In genomic region chr3:100954990-100955389, GRCh38 we compare ENCODE assay signal across 16 cellular contexts. TPM values are rescaled to one million over a fixed set of nuclear protein-coding genes. Genes with fewer than 3 reads are reported as not detected.
DNase-seq lines count a peak whose midpoint lies in the region; ATAC-seq and TF ChIP-seq lines count a peak whose summit lies in the region.
"Had no signal": no experiment of that assay in that cellular context is flagged by ENCODE, and none has a peak within 500 bp of the region (broad histone marks: within the 10 kb centered on the region; RNA-seq: fewer than 3 reads in every experiment).

No MANE protein-coding gene starts in this region.

- no peaks in the 10 kb centered on the region for H3K27me3 Mint-ChIP-seq in activated CD4-positive, alpha-beta T cell treated with anti-CD3 and anti-CD28 coated beads, Interleukin-2, amount 10 ng/mL, durations not matched to agents 24 days and 14 days
- H3K27me3 Mint-ChIP-seq: naive B cell had no signal

- H3K36me3 Mint-ChIP-seq in activated CD4-positive, alpha-beta T cell treated with anti-CD3 and anti-CD28 coated beads, Interleukin-2, amount 10 ng/mL, durations not matched to agents 24 days and 14 days (ENCODE audit: low read depth) = no peaks in the 10 kb centered on the region

- DNase-seq in HS-5 (ENCODE audit: low read depth) (peak; percentile 86), choroid plexus epithelial cell (ENCODE audit: low read depth) (peak; percentile 94), kidney glomerular epithelial cell (lab: John Stamatoyannopoulos, UW) (peak; percentile 37), thoracic aorta (ENCODE audit: low spot score) (peak; percentile 5), NCI-H345 (lab: John Stamatoyannopoulos, UW) (no peak), DMS153 (lab: John Stamatoyannopoulos, UW) (no peak)
- DNase-seq in activated CD4-positive, alpha-beta T cell treated with anti-CD3 and anti-CD28 coated beads, Interleukin-2, amount 10 ng/mL, durations not matched to agents 24 days and 14 days = no peak
- DNase-seq: activated CD4-positive, alpha-beta T cell treated with anti-CD3 and anti-CD28 coated beads, Interleukin-2, amount 50 U/mL, for 1 hour; DMS53; head of caudate nucleus; naive B cell; NCI-H2029; stimulated activated CD4-positive, alpha-beta T cell treated with anti-CD3 and anti-CD28 coated beads, Interleukin-4, amount 100 ng/mL, for 4 hours had no signal

- peak overlapping the region in 1 of 2 donors; percentile 58 for H3K27ac ChIP-seq in thoracic aorta
- H3K27ac ChIP-seq: HL-60 had no signal

- H3K4me3 ChIP-seq in choroid plexus epithelial cell (ENCODE audit: low read depth, low read length) = no peak overlapping the region
- peak overlapping the region; percentile 25 for H3K4me3 ChIP-seq in thoracic aorta
- H3K4me3 ChIP-seq: GM23338 had no signal

- ATAC-seq in thoracic aorta (ENCODE audit: insufficient number of reproducible peaks, low FRiP score, low read depth) (peak; percentile 73), GM21381 (IDR thresholded peaks at IDR 0.05; ENCODE audit: unreplicated experiment) (no peak)
- ATAC-seq: GM23338 had no signal

- no peaks in the 10 kb centered on the region for H3K36me3 ChIP-seq in thoracic aorta

- no peaks in the 10 kb centered on the region for H3K4me1 Mint-ChIP-seq in activated CD4-positive, alpha-beta T cell treated with anti-CD3 and anti-CD28 coated beads, Interleukin-2, amount 10 ng/mL, durations not matched to agents 24 days and 14 days
- H3K4me1 Mint-ChIP-seq: GM23338, naive B cell had no signal

- peaks cover 3 to 16% of the 10 kb centered on the region in 2 donors for H3K4me1 ChIP-seq in thoracic aorta (ENCODE audit: control insufficient read depth in 1 of 2, low read depth in 2 of 2)

- H3K27me3 ChIP-seq in thoracic aorta (replicated peaks; ENCODE audit: insufficient read depth) = no peaks in the 10 kb centered on the region

- no peaks in the 10 kb centered on the region for H3K9me3 Mint-ChIP-seq in activated CD4-positive, alpha-beta T cell treated with anti-CD3 and anti-CD28 coated beads, Interleukin-2, amount 10 ng/mL, durations not matched to agents 24 days and 14 days

- H3K27ac Mint-ChIP-seq in activated CD4-positive, alpha-beta T cell treated with anti-CD3 and anti-CD28 coated beads, Interleukin-2, amount 10 ng/mL, durations not matched to agents 24 days and 14 days = no peak overlapping the region
- H3K27ac Mint-ChIP-seq: GM23338, naive B cell had no signal

- H3K4me3 Mint-ChIP-seq in activated CD4-positive, alpha-beta T cell treated with anti-CD3 and anti-CD28 coated beads, Interleukin-2, amount 10 ng/mL, durations not matched to agents 24 days and 14 days = no peak overlapping the region
- H3K4me3 Mint-ChIP-seq: GM23338, naive B cell had no signal

- TF ChIP-seq CTCF in choroid plexus epithelial cell (conservative IDR thresholded peaks at IDR 0.05; ENCODE audit: low read depth, low read length) = no peak
- TF ChIP-seq CTCF in thoracic aorta (IDR thresholded peaks at IDR 0.05) = no peak

- H3K9me3 ChIP-seq in thoracic aorta = no peaks in the 10 kb centered on the region

- intact Hi-C loops in activated CD4-positive, alpha-beta T cell treated with anti-CD3 and anti-CD28 coated beads, Interleukin-2, amount 10 ng/mL, durations not matched to agents 24 days and 14 days (cut with micrococcal nuclease) = no loop called here

RNA-seq across cellular contexts. Expression of gene ABI3BP, which starts 38.2 kb away (rescaled TPM):
- total RNA-seq in thoracic aorta = 100 to 1,000 TPM in 1 of 2 donors, 10 to 100 TPM in 1; 46.8 to 185 TPM
- not detected in 2 replicates for total RNA-seq in activated CD4-positive, alpha-beta T cell treated with anti-CD3 and anti-CD28 coated beads, Interleukin-2, amount 10 ng/mL, durations not matched to agents 24 days and 14 days

Comparison
In these comparisons a context has a peak if more than half of its experiments do, and no peak if none do; other contexts are left out.
1. DNase-seq: peak in HS-5 (single experiment), choroid plexus epithelial cell (single experiment), kidney glomerular epithelial cell (single experiment) and thoracic aorta (single experiment); none in NCI-H345 (single experiment), DMS153 (single experiment) and activated CD4-positive, alpha-beta T cell treated with anti-CD3 and anti-CD28 coated beads, Interleukin-2, amount 10 ng/mL, durations not matched to agents 24 days and 14 days (single experiment).
2. RNA of gene ABI3BP, which starts 38.2 kb away (total RNA-seq): 46.8 to 185 TPM in thoracic aorta; not detected in activated CD4-positive, alpha-beta T cell treated with anti-CD3 and anti-CD28 coated beads, Interleukin-2, amount 10 ng/mL, durations not matched to agents 24 days and 14 days; every median in the first group is over 10 times any median in the second.